In the genomic region with DNA sequence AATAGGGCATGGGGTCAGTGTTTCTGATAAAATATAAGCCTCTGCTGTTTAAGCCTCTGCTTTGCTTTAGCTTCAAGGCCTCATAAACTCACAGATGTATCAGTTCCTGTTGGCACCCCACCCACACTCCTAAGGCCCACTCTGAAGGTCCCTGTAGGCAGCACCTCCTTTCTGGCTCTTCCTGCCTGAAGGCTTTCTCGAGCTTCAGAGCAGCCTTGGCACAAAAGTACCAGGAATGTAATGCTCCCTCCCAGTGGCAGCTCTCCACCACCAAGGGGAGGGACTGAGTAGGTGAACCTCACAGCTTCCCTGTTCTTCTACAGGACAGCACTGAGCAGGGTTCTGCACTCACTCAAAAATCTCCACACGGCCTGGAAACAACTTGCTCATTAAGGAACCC, we compare ENCODE assay signal across 24 cellular contexts.
A peak's percentile ranks its signal among the peaks of the same experiment; 100 is the strongest.
DNase-seq lines count a peak whose midpoint lies in the region; FAIRE-seq and TF ChIP-seq lines count a peak whose summit lies in the region.
"Had no signal": no experiment of that assay in that cellular context is flagged by ENCODE, and none has a peak within 500 bp of the region (broad histone marks: within the 10 kb centered on the region; RNA-seq: fewer than 3 reads in every experiment).

No MANE protein-coding gene starts in this region.

- no peak overlapping the region for H2AFZ ChIP-seq in mesenchymal stem cell (ENCODE audit: low read depth, low read length)

- no peak overlapping the region for H2AK5ac ChIP-seq in mesenchymal stem cell (ENCODE audit: low read length, severe bottlenecking)

- H3K9me3 ChIP-seq in HEK293 (ENCODE audit: control insufficient read depth, insufficient read depth, low read depth, low read length) = no peaks in the 10 kb centered on the region
- H3K9me3 ChIP-seq in mesenchymal stem cell (ENCODE audit: control insufficient read depth, low read length) = no peaks in the 10 kb centered on the region
- H3K9me3 ChIP-seq: left ventricle myocardium inferior, psoas muscle had no signal

- H3K4me3 ChIP-seq in HEK293 (ENCODE audit: low read depth, low read length) (no peak overlapping the region), bronchial epithelial cell (ENCODE audit: low read depth, low read length) (no peak overlapping the region), mesenchymal stem cell (ENCODE audit: insufficient read depth in 1 of 2, low read depth in 1 of 2, low read length in 2 of 2) (no peak overlapping the region)
- H3K4me3 ChIP-seq: left ventricle myocardium inferior, psoas muscle had no signal

- peak overlapping the region; percentile 15 for H3K9ac ChIP-seq in mesenchymal stem cell (ENCODE audit: low read length)

- H3K14ac ChIP-seq in mesenchymal stem cell (ENCODE audit: low read length in 2 of 2) = no peak overlapping the region

- H3K36me3 ChIP-seq in HEK293 (ENCODE audit: control insufficient read depth in 2 of 2, insufficient read depth in 1 of 2, low read length in 2 of 2) (no peaks in the 10 kb centered on the region), bronchial epithelial cell (ENCODE audit: control insufficient read depth, insufficient read depth, low read length) (no peaks in the 10 kb centered on the region), mesenchymal stem cell (ENCODE audit: control insufficient read depth in 1 of 2, insufficient read depth in 2 of 2, low read depth in 1 of 2, low read length in 2 of 2) (no peaks in the 10 kb centered on the region)
- H3K36me3 ChIP-seq: left ventricle myocardium inferior had no signal

- POLR2A ChIA-PET in HEK293 (lab: Yijun Ruan, JAX) = no interaction called here

- H3K4me1 ChIP-seq in HEK293 (ENCODE audit: control insufficient read depth, insufficient read depth, low read length) (no peaks in the 10 kb centered on the region), mesenchymal stem cell (ENCODE audit: control insufficient read depth, insufficient read depth, low read depth, low read length) (no peaks in the 10 kb centered on the region)
- H3K4me1 ChIP-seq: left ventricle myocardium inferior, psoas muscle had no signal

- H3K27me3 ChIP-seq in bronchial epithelial cell (ENCODE audit: control insufficient read depth, insufficient read depth, low read length) (peaks cover 1% of the 10 kb centered on the region), mesenchymal stem cell (ENCODE audit: control insufficient read depth in 1 of 2, insufficient read depth in 1 of 2, low read length in 2 of 2) (peaks cover 14% of the 10 kb centered on the region in 2 experiments)

- DNase-seq in AG08395 (ENCODE audit: low spot score) (peak; percentile 36), bronchial epithelial cell (ENCODE audit: low read depth) (no peak), mesenchymal stem cell (no peak), frontal cortex (ENCODE audit: low spot score in 2 of 2) (no peak), OCI-M2 (lab: John Stamatoyannopoulos, UW; ENCODE audit: unreplicated experiment) (no peak), D721Med (ENCODE audit: insufficient read length, low spot score) (no peak), NCI-H446 treated with DMSO at 0.1 percent for 48 hours (lab: John Stamatoyannopoulos, UW) (no peak)
- DNase-seq: activated CD4-positive, alpha-beta T cell treated with anti-CD3 and anti-CD28 coated beads, Interleukin-2, amount 10 ng/mL, durations not matched to agents 7 days and 5 days; activated naive CD4-positive, alpha-beta T cell; activated T-cell treated with anti-CD3 and anti-CD28 coated beads, Interleukin-2, amount 50 U/mL, for 4 hours; effector CD4-positive, alpha-beta T cell; foreskin keratinocyte; left ventricle myocardium inferior; NCI-H1092 treated with DMSO at 0.1 percent for 48 hours; NCI-H1930; NCI-H526; NK-92 treated with Interleukin-12 subunit alpha and Interleukin-12 subunit beta, amount 100 ng/mL, for 24 hours; psoas muscle; SHP77; stimulated activated naive CD4-positive, alpha-beta T cell treated with Interleukin-2 at 50 U/mL for 16 hours; T1000 had no signal

- no peak overlapping the region for H2BK12ac ChIP-seq in mesenchymal stem cell (ENCODE audit: low read length in 2 of 2)

- no peak overlapping the region for H4K8ac ChIP-seq in mesenchymal stem cell (ENCODE audit: low read length)

- no peak overlapping the region for H4K91ac ChIP-seq in mesenchymal stem cell (ENCODE audit: low read length)

- H3K79me1 ChIP-seq in mesenchymal stem cell (replicated peaks; ENCODE audit: low read length, poor library complexity, severe bottlenecking) = no peaks in the 10 kb centered on the region

- no peak overlapping the region for H3K4ac ChIP-seq in mesenchymal stem cell (ENCODE audit: low read depth in 1 of 2, low read length in 2 of 2)

- H3K23ac ChIP-seq in mesenchymal stem cell (ENCODE audit: low read length in 2 of 2) = no peak overlapping the region

- H3K27ac ChIP-seq in HEK293 (ENCODE audit: extremely low read depth, low read depth, low read length) (no peak overlapping the region), mesenchymal stem cell (ENCODE audit: low read length, poor library complexity, severe bottlenecking) (no peak overlapping the region)
- H3K27ac ChIP-seq: foreskin keratinocyte, left ventricle myocardium inferior, psoas muscle had no signal

- TF ChIP-seq CTCF in HEK293 (tag by site-specific recombination; IDR thresholded peaks at IDR 0.05) = no peak
- TF ChIP-seq CTCF in bronchial epithelial cell (IDR thresholded peaks at IDR 0.05; ENCODE audit: insufficient read depth, low read length, severe bottlenecking) = no peak
- TF ChIP-seq CTCF in D721Med (IDR thresholded peaks at IDR 0.05; ENCODE audit: insufficient read depth, missing control alignments) = no peak

- H3K4me2 ChIP-seq in mesenchymal stem cell (ENCODE audit: low read length, poor library complexity, severe bottlenecking) = no peak overlapping the region

- peak; percentile 75 for FAIRE-seq in bronchial epithelial cell (lab: Jason Lieb, UNC)
- FAIRE-seq in frontal cortex (lab: Jason Lieb, UNC) = no peak
- no peak for FAIRE-seq in D721Med (lab: Jason Lieb, UNC)
- FAIRE-seq: G401.6, urothelium cell line had no signal

- CTCF ChIA-PET in HEK293 (lab: Yijun Ruan, JAX) = no interaction called here

- H3K18ac ChIP-seq in mesenchymal stem cell (ENCODE audit: low read depth in 1 of 2, low read length in 2 of 2) = no peak overlapping the region

- 41% methylated on average over 1 of the region's 2 CpGs for WGBS in mesenchymal stem cell

- H2BK15ac ChIP-seq in mesenchymal stem cell (ENCODE audit: low read depth, poor library complexity, severe bottlenecking) = no peak overlapping the region

- no peak overlapping the region for H2BK5ac ChIP-seq in mesenchymal stem cell (ENCODE audit: low read depth, low read length, poor library complexity, severe bottlenecking)

- H2BK120ac ChIP-seq in mesenchymal stem cell (ENCODE audit: low read depth, low read length) = no peak overlapping the region

TF ChIP-seq in HEK293, 187 proteins besides CTCF, POLR2A, EP300 and RAD21:
- 0 out of 2 replicates have a peak, but pooled peaks have one; percentile 6 for TF ChIP-seq EGR2 (tag by site-specific recombination; IDR thresholded peaks at IDR 0.05; ENCODE audit: low read depth)
- TF ChIP-seq, protein P1, sequence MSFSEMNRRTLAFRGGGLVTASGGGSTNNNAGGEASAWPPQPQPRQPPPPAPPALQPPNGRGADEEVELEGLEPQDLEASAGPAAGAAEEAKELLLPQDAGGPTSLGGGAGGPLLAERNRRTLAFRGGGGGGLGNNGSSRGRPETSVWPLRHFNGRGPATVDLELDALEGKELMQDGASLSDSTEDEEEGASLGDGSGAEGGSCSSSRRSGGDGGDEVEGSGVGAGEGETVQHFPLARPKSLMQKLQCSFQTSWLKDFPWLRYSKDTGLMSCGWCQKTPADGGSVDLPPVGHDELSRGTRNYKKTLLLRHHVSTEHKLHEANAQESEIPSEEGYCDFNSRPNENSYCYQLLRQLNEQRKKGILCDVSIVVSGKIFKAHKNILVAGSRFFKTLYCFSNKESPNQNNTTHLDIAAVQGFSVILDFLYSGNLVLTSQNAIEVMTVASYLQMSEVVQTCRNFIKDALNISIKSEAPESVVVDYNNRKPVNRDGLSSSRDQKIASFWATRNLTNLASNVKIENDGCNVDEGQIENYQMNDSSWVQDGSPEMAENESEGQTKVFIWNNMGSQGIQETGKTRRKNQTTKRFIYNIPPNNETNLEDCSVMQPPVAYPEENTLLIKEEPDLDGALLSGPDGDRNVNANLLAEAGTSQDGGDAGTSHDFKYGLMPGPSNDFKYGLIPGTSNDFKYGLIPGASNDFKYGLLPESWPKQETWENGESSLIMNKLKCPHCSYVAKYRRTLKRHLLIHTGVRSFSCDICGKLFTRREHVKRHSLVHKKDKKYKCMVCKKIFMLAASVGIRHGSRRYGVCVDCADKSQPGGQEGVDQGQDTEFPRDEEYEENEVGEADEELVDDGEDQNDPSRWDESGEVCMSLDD (tag by site-specific recombination; IDR thresholded peaks at IDR 0.05) = no peak
